ENCODE assay signal across 8 cellular contexts in the genomic region with DNA sequence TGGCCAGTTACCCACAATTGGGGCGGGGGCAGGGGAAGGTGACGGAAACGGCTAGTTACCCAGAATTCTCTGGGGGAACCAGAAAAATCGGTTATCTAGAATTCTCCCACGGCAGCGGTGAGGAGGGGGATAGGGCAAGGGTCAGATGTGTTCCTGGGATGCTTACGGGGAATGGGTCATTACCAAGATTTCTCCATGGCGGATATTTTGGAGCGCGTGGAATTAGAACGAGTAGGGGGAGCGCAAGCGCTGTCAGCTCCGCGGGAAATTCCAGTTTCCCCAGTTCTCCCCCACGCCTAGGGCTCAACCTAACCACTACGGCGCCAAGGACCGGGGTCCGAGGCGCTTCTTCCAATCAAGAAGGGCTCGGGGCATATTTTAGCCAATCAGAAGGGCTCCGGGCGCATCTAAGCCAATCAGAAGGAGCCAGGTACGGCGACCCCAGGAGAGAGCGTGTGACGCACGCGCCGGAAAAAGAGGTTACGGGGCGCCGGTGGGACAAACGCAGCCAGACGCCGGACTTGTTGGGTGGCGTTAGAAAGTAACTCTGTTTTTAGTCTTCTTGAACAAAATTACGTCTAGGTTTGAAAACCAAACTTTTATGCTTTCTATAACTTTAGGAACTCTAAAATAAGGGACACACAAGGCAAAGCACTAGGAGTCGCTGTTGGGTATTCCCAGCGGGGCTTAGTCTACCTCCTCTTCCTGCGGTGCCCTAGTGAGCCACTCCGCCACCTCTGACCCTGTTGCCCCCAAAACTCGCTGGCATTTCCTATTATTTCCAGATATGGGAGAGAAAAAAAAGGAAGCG. TPM values are rescaled to one million over a fixed set of nuclear protein-coding genes. Genes with fewer than 3 reads are reported as not detected.
DNase-seq lines count a peak whose midpoint lies in the region; ATAC-seq and TF ChIP-seq lines count a peak whose summit lies in the region.

A gene with protein sequence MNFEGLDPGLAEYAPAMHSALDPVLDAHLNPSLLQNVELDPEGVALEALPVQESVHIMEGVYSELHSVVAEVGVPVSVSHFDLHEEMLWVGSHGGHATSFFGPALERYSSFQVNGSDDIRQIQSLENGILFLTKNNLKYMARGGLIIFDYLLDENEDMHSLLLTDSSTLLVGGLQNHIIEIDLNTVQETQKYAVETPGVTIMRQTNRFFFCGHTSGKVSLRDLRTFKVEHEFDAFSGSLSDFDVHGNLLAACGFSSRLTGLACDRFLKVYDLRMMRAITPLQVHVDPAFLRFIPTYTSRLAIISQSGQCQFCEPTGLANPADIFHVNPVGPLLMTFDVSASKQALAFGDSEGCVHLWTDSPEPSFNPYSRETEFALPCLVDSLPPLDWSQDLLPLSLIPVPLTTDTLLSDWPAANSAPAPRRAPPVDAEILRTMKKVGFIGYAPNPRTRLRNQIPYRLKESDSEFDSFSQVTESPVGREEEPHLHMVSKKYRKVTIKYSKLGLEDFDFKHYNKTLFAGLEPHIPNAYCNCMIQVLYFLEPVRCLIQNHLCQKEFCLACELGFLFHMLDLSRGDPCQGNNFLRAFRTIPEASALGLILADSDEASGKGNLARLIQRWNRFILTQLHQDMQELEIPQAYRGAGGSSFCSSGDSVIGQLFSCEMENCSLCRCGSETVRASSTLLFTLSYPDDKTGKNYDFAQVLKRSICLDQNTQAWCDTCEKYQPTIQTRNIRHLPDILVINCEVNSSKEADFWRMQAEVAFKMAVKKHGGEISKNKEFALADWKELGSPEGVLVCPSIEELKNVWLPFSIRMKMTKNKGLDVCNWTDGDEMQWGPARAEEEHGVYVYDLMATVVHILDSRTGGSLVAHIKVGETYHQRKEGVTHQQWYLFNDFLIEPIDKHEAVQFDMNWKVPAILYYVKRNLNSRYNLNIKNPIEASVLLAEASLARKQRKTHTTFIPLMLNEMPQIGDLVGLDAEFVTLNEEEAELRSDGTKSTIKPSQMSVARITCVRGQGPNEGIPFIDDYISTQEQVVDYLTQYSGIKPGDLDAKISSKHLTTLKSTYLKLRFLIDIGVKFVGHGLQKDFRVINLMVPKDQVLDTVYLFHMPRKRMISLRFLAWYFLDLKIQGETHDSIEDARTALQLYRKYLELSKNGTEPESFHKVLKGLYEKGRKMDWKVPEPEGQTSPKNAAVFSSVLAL (minus strand): TSS at position 322 of the 811 bp plus-strand sequence. CDS start 906 bp downstream, outside the sequence.

- peak; percentile 53 for TF ChIP-seq CTCF in coronary artery (IDR thresholded peaks at IDR 0.05)

- peak within 1 kb of the TSS; percentile 88 for H3K4me3 Mint-ChIP-seq in activated CD4-positive, alpha-beta T cell treated with anti-CD3 and anti-CD28 coated beads, Interleukin-2, amount 10 ng/mL, durations not matched to agents 24 days and 14 days

- H3K4me1 Mint-ChIP-seq in activated CD4-positive, alpha-beta T cell treated with anti-CD3 and anti-CD28 coated beads, Interleukin-2, amount 10 ng/mL, durations not matched to agents 24 days and 14 days = peaks cover 42% of the 10 kb centered on the region

- H3K36me3 Mint-ChIP-seq in activated CD4-positive, alpha-beta T cell treated with anti-CD3 and anti-CD28 coated beads, Interleukin-2, amount 10 ng/mL, durations not matched to agents 24 days and 14 days (ENCODE audit: low read depth) = peaks cover 4% of the 10 kb centered on the region

- DNase-seq in C1 segment of cervical spinal cord (lab: John Stamatoyannopoulos, UW) (peak; percentile 69 to 96 (median 94)), NCI-H526 treated with DMSO at 0.1 percent for 48 hours (lab: John Stamatoyannopoulos, UW) (peak; percentile 92), coronary artery (ENCODE audit: low spot score) (peak; percentile 97), left kidney (ENCODE audit: low read depth, low spot score) (peak; percentile 99)
- peak; percentile 98 for DNase-seq in activated CD4-positive, alpha-beta T cell treated with anti-CD3 and anti-CD28 coated beads, Interleukin-2, amount 10 ng/mL, durations not matched to agents 24 days and 14 days
- peak; percentile 91 to 92 for DNase-seq in stimulated activated CD4-positive, alpha-beta T cell treated with anti-CD3 and anti-CD28 coated beads, Interleukin-2, amount 100 ng/mL, for 24 hours

- intact Hi-C loops in activated CD4-positive, alpha-beta T cell treated with anti-CD3 and anti-CD28 coated beads, Interleukin-2, amount 10 ng/mL, durations not matched to agents 24 days and 14 days (cut with micrococcal nuclease) = loop anchor here (1.0 to 10.0 kb wide), 6 partner anchors 18 to 301 kb away; a partner anchor contains a TSS

- H3K27me3 Mint-ChIP-seq in activated CD4-positive, alpha-beta T cell treated with anti-CD3 and anti-CD28 coated beads, Interleukin-2, amount 10 ng/mL, durations not matched to agents 24 days and 14 days = no peaks in the 10 kb centered on the region

- H3K9me3 Mint-ChIP-seq in activated CD4-positive, alpha-beta T cell treated with anti-CD3 and anti-CD28 coated beads, Interleukin-2, amount 10 ng/mL, durations not matched to agents 24 days and 14 days = no peaks in the 10 kb centered on the region

- H3K27ac Mint-ChIP-seq in activated CD4-positive, alpha-beta T cell treated with anti-CD3 and anti-CD28 coated beads, Interleukin-2, amount 10 ng/mL, durations not matched to agents 24 days and 14 days = peak within 1 kb of the TSS; percentile 99

- H3K4me3 ChIP-seq in coronary artery = peak within 1 kb of the TSS; percentile 80

- H3K27ac ChIP-seq in coronary artery = peak within 1 kb of the TSS; percentile 88 to 98

- ATAC-seq in GM19328 (IDR thresholded peaks at IDR 0.05; ENCODE audit: unreplicated experiment) (peak; percentile 93), HG03520 (IDR thresholded peaks at IDR 0.05; ENCODE audit: unreplicated experiment) (peak; percentile 87)

RNA-seq across cellular contexts. Expression of the gene that starts here (rescaled TPM):
- 31.3 and 34.7 TPM in 2 replicates for total RNA-seq in activated CD4-positive, alpha-beta T cell treated with anti-CD3 and anti-CD28 coated beads, Interleukin-2, amount 10 ng/mL, durations not matched to agents 24 days and 14 days

Comparison
In these comparisons a context has a peak if more than half of its experiments do, and no peak if none do; other contexts are left out.
1. Peak in every context shown above with its lines: DNase-seq, ATAC-seq, H3K4me3 ChIP-seq and H3K27ac ChIP-seq.